13 cellular contexts compared by ENCODE assay signal in genomic region chr12:104230304-104230703, GRCh38.
"Had no signal": no experiment of that assay in that cellular context is flagged by ENCODE, and none has a peak within 500 bp of the region (broad histone marks: within the 10 kb centered on the region; RNA-seq: fewer than 3 reads in every experiment).

No MANE protein-coding gene starts in this region.

- H3K27ac Mint-ChIP-seq: activated naive CD4-positive, alpha-beta T cell treated with anti-CD3 and anti-CD28 coated beads, Interleukin-2, amount 10 ng/mL, durations not matched to agents 7 days and 5 days; activated T-helper 17 cell treated with anti-CD3 and anti-CD28 coated beads, Interleukin-2, amount 50 U/mL, for 72 hours; natural killer cell treated with Interleukin-12 subunit alpha and Interleukin-12 subunit beta and Interleukin-15 and Interleukin-18, amount 100 ng/mL, for 72 hours; stimulated activated memory B cell treated with anti-CD40 and anti-IgM and Interleukin-4, amounts not matched to agents 10 μg/mL and 1 μg/mL and 100 μg/mL, for 72 hours had no signal

- DNase-seq: activated CD4-positive, alpha-beta T cell treated with anti-CD3 and anti-CD28 coated beads, Interleukin-2, amount 50 U/mL, for 1 hour; activated naive CD4-positive, alpha-beta T cell treated with anti-CD3 and anti-CD28 coated beads, Interleukin-2, amount 10 ng/mL, durations not matched to agents 7 days and 5 days; dorsolateral prefrontal cortex; foreskin keratinocyte; mesendoderm; ovary; thyroid gland had no signal

- H3K4me1 ChIP-seq: esophagus muscularis mucosa, thyroid gland had no signal

- H3K27ac ChIP-seq: dorsolateral prefrontal cortex, esophagus muscularis mucosa, foreskin keratinocyte, ovary, thyroid gland had no signal

- H3K4me3 Mint-ChIP-seq: activated naive CD4-positive, alpha-beta T cell treated with anti-CD3 and anti-CD28 coated beads, Interleukin-2, amount 10 ng/mL, durations not matched to agents 7 days and 5 days; activated T-helper 17 cell treated with anti-CD3 and anti-CD28 coated beads, Interleukin-2, amount 50 U/mL, for 72 hours; natural killer cell treated with Interleukin-12 subunit alpha and Interleukin-12 subunit beta and Interleukin-15 and Interleukin-18, amount 100 ng/mL, for 72 hours; stimulated activated memory B cell treated with anti-CD40 and anti-IgM and Interleukin-4, amounts not matched to agents 10 μg/mL and 1 μg/mL and 100 μg/mL, for 72 hours had no signal

- ATAC-seq: activated CD4-positive, CD25-positive, alpha-beta regulatory T cell treated with anti-CD3 and anti-CD28 coated beads, Interleukin-2, amount 50 U/mL, for 24 hours; activated T-helper 17 cell treated with anti-CD3 and anti-CD28 coated beads, Interleukin-2, amount 50 U/mL, for 72 hours; foreskin keratinocyte; natural killer cell treated with Interleukin-12 subunit alpha and Interleukin-12 subunit beta and Interleukin-15 and Interleukin-18, amount 100 ng/mL, for 72 hours; sciatic nerve; stimulated activated memory B cell treated with anti-CD40 and anti-IgM and Interleukin-4, amounts not matched to agents 10 μg/mL and 1 μg/mL and 100 μg/mL, for 72 hours had no signal

- H3K4me1 Mint-ChIP-seq: activated naive CD4-positive, alpha-beta T cell treated with anti-CD3 and anti-CD28 coated beads, Interleukin-2, amount 10 ng/mL, durations not matched to agents 7 days and 5 days; activated T-helper 17 cell treated with anti-CD3 and anti-CD28 coated beads, Interleukin-2, amount 50 U/mL, for 72 hours; stimulated activated memory B cell treated with anti-CD40 and anti-IgM and Interleukin-4, amounts not matched to agents 10 μg/mL and 1 μg/mL and 100 μg/mL, for 72 hours had no signal

- H3K36me3 Mint-ChIP-seq: stimulated activated memory B cell treated with anti-CD40 and anti-IgM and Interleukin-4, amounts not matched to agents 10 μg/mL and 1 μg/mL and 100 μg/mL, for 72 hours had no signal

- H3K9me3 ChIP-seq: thyroid gland had no signal

- H3K27me3 ChIP-seq: dorsolateral prefrontal cortex, esophagus muscularis mucosa, foreskin keratinocyte, ovary, thyroid gland had no signal

- H3K27me3 Mint-ChIP-seq: activated T-helper 17 cell treated with anti-CD3 and anti-CD28 coated beads, Interleukin-2, amount 50 U/mL, for 72 hours had no signal

- H3K4me3 ChIP-seq: dorsolateral prefrontal cortex, esophagus muscularis mucosa, ovary, thyroid gland had no signal

- H3K36me3 ChIP-seq: esophagus muscularis mucosa, ovary, thyroid gland had no signal
